ENCODE assay signal across 9 cellular contexts in genomic region chr10:46105856-46106409, GRCh38. TPM values are rescaled to one million over a fixed set of nuclear protein-coding genes. Genes with fewer than 3 reads are reported as not detected.
DNase-seq lines count a peak whose midpoint lies in the region; ATAC-seq and TF ChIP-seq lines count a peak whose summit lies in the region.
"Not testable (repeated sequence)": the region's sequence is repeated elsewhere in the genome, so short reads cannot be mapped to it uniquely, and the experiment has no call there.
"Had no signal": no experiment of that assay in that cellular context is flagged by ENCODE, and none has a peak within 500 bp of the region (broad histone marks: within the 10 kb centered on the region; RNA-seq: fewer than 3 reads in every experiment).

No MANE protein-coding gene starts in this region.

- peak overlapping the region; percentile 13 for H2AFZ ChIP-seq in fibroblast of lung (ENCODE audit: low read length)

- peak overlapping the region; percentile 42 for H3K4me3 ChIP-seq in A673 (ENCODE audit: low read depth, low read length, poor library complexity, severe bottlenecking)
- H3K4me3 ChIP-seq in Peyer's patch = peak overlapping the region; percentile 21 to 60 (median 57)
- peak overlapping the region in 3 of 4 experiments; percentile 20 to 52 (median 21) for H3K4me3 ChIP-seq in fibroblast of lung (replicated peaks in 1 of 4; ENCODE audit: control extremely low read depth in 1 of 4, insufficient read depth in 1 of 4, low read depth in 3 of 4, low read length in 4 of 4)
- peak overlapping the region; percentile 50 for H3K4me3 ChIP-seq in lung
- peak overlapping the region; percentile 45 to 61 (median 50) for H3K4me3 ChIP-seq in gastrocnemius medialis

- not testable (repeated sequence) for TF ChIP-seq POLR2A in Peyer's patch (IDR thresholded peaks at IDR 0.05); gastrocnemius medialis (IDR thresholded peaks at IDR 0.05)

- H3K79me2 ChIP-seq in fibroblast of lung (ENCODE audit: control insufficient read depth, insufficient read depth, low read length) = not testable (repeated sequence)

- H3K27ac ChIP-seq in A673 (ENCODE audit: low read depth, low read length, poor library complexity, severe bottlenecking); fibroblast of lung (ENCODE audit: insufficient read depth, low read length); gastrocnemius medialis: not testable (repeated sequence)
- H3K27ac ChIP-seq in Peyer's patch (peak overlapping the region in 1 of 4 donors; percentile 74), lung (ENCODE audit: low read depth in 1 of 2, low read length in 1 of 2) (peak overlapping the region in 1 of 2 donors; percentile 22)

- not testable (repeated sequence) for H3K36me3 Mint-ChIP-seq in activated naive CD8-positive, alpha-beta T cell

- POLR2A ChIA-PET in A673 (lab: Charles Lee; ENCODE audit: low non-redundant PET) = not testable (repeated sequence)

- DNase-seq in A673 (ENCODE audit: low spot score); fibroblast of lung (ENCODE audit: low read depth in 2 of 2); lung (ENCODE audit: low spot score); gastrocnemius medialis: not testable (repeated sequence)
- peak in 1 of 3 donors; percentile 45 for DNase-seq in Peyer's patch

- H3K9ac ChIP-seq in fibroblast of lung (ENCODE audit: insufficient read depth, low read length) = not testable (repeated sequence)

- not testable (repeated sequence) for H4K20me1 ChIP-seq in fibroblast of lung (ENCODE audit: control insufficient read depth, extremely low read depth, insufficient read depth, low read length)

- H3K4me1 Mint-ChIP-seq in activated naive CD8-positive, alpha-beta T cell (ENCODE audit: low read depth) = peaks cover 16% of the 10 kb centered on the region

- H3K36me3 ChIP-seq in A673 (ENCODE audit: insufficient read depth, low read length, poor library complexity, severe bottlenecking); Peyer's patch; fibroblast of lung (ENCODE audit: control insufficient read depth, insufficient read depth, low read length); lung (ENCODE audit: control insufficient read depth in 2 of 2, insufficient read depth in 2 of 2, low read length in 2 of 2); gastrocnemius medialis: not testable (repeated sequence)

- not testable (repeated sequence) for H3K9me3 ChIP-seq in A673 (ENCODE audit: low read depth, low read length, poor library complexity, severe bottlenecking); Peyer's patch; fibroblast of lung (ENCODE audit: control insufficient read depth, insufficient read depth, low read depth, low read length); lung (ENCODE audit: control insufficient read depth in 2 of 2, insufficient read depth in 1 of 2, low read length in 1 of 2); gastrocnemius medialis

- TF ChIP-seq CTCF in A673 (conservative IDR thresholded peaks at IDR 0.05; ENCODE audit: low read depth, low read length); Peyer's patch (IDR thresholded peaks at IDR 0.05); fibroblast of lung (conservative IDR thresholded peaks at IDR 0.05 in 1 of 2, IDR thresholded peaks at IDR 0.05 in 1 of 2; ENCODE audit: low read depth in 1 of 2, low read length in 2 of 2); lung (IDR thresholded peaks at IDR 0.05; ENCODE audit: control extremely low read depth, extremely low read depth); gastrocnemius medialis (IDR thresholded peaks at IDR 0.05 in 4 of 5, conservative IDR thresholded peaks at IDR 0.05 in 1 of 5): not testable (repeated sequence)

- 2% methylated on average over 16 to 31 of the region's 32 CpGs for WGBS in lung, 2 donors

- peak overlapping the region; percentile 58 for H3K27ac Mint-ChIP-seq in activated naive CD8-positive, alpha-beta T cell

- peak; percentile 8 for ATAC-seq in GM19372 (IDR thresholded peaks at IDR 0.05; ENCODE audit: low read depth, unreplicated experiment)
- peak; percentile 25 for ATAC-seq in HG03039 (IDR thresholded peaks at IDR 0.05; ENCODE audit: unreplicated experiment)
- ATAC-seq in lung (ENCODE audit: insufficient read depth, low FRiP score) = not testable (repeated sequence)
- peak in 1 of 2 donors; percentile 24 for ATAC-seq in gastrocnemius medialis

- peak overlapping the region; percentile 88 for H3K4me3 Mint-ChIP-seq in activated naive CD8-positive, alpha-beta T cell

- CTCF ChIA-PET in A673 (lab: Charles Lee) = not testable (repeated sequence)

- intact Hi-C loops in A673 (cut with micrococcal nuclease; ENCODE audit: unreplicated experiment) = loop anchor here (5.0 kb wide), 1 partner anchor 176 kb away; no protein-coding TSS in a partner anchor
- intact Hi-C loops in gastrocnemius medialis (cut with DNase I; ENCODE audit: low total_unique reads) = not testable (repeated sequence)

- peaks cover 24% of the 10 kb centered on the region for H3K27me3 ChIP-seq in A673 (replicated peaks; ENCODE audit: insufficient read depth, low read depth, low read length, poor library complexity)
- H3K27me3 ChIP-seq in Peyer's patch; fibroblast of lung (ENCODE audit: control insufficient read depth, insufficient read depth, low read length); lung (ENCODE audit: control insufficient read depth, insufficient read depth); gastrocnemius medialis: not testable (repeated sequence)

- H3K4me1 ChIP-seq in A673 (ENCODE audit: insufficient read depth, low read length, poor library complexity, severe bottlenecking); Peyer's patch; fibroblast of lung (ENCODE audit: control insufficient read depth, extremely low read depth, insufficient read depth, low read length); lung (ENCODE audit: control insufficient read depth in 2 of 2, insufficient read depth in 2 of 2, low read length in 2 of 2); gastrocnemius medialis: not testable (repeated sequence)

- H3K9me3 Mint-ChIP-seq in activated naive CD8-positive, alpha-beta T cell (ENCODE audit: low read depth) = not testable (repeated sequence)

- not testable (repeated sequence) for H3K27me3 Mint-ChIP-seq in activated naive CD8-positive, alpha-beta T cell

- not testable (repeated sequence) for BruUV-seq in A673 (replicated peaks; lab: Mats Ljungman, UMichigan)

- in situ Hi-C loops in gastrocnemius medialis (cut with MboI; ENCODE audit: low sequenced_read_pairs in 4 of 4) = not testable (repeated sequence)

- H3K4me2 ChIP-seq in fibroblast of lung (ENCODE audit: extremely low read depth, insufficient read depth, low read length) = peak overlapping the region; percentile 44

RNA-seq across cellular contexts. Expression of gene MSMB, which starts 59.9 kb away (rescaled TPM):
- total RNA-seq in A673 (2021) = not detected in 2 replicates
- total RNA-seq in Peyer's patch = not detected
- not detected in 2 replicates for total RNA-seq in fibroblast of lung
- polyA plus RNA-seq in fibroblast of lung = not detected in 2 replicates
- not detected in 2 replicates for polyA plus RNA-seq in fibroblast of lung (2012)
- not detected in 2 replicates for polyA minus RNA-seq in fibroblast of lung (ENCODE audit: low replicate concordance)
- under 1 TPM in 1 of 2 donors, not detected in 1; 0.64 TPM for total RNA-seq in lung
- polyA plus RNA-seq in lung = 10 to 100 TPM; 18.5 to 62.7 TPM
- total RNA-seq in gastrocnemius medialis = not detected
- total RNA-seq: SJCRH30 had no signal
